In genomic region chr19:3335431-3336350, GRCh38 we compare ENCODE assay signal across 11 cellular contexts. TPM values are rescaled to one million over a fixed set of nuclear protein-coding genes. Genes with fewer than 3 reads are reported as not detected.
DNase-seq lines count a peak whose midpoint lies in the region; ATAC-seq, FAIRE-seq and TF ChIP-seq lines count a peak whose summit lies in the region.
"Had no signal": no experiment of that assay in that cellular context is flagged by ENCODE, and none has a peak within 500 bp of the region (broad histone marks: within the 10 kb centered on the region; RNA-seq: fewer than 3 reads in every experiment).

No MANE protein-coding gene starts in this region.

- no peak overlapping the region for H3K27ac ChIP-seq in CD4-positive, CD25-positive, alpha-beta regulatory T cell (ENCODE audit: insufficient read depth, low read length, poor library complexity, severe bottlenecking)
- no peak overlapping the region for H3K27ac ChIP-seq in K562 (ENCODE audit: extremely low read depth, low read depth, low read length)
- H3K27ac ChIP-seq in kidney (ENCODE audit: low read depth in 2 of 2, low read length in 2 of 2), result peak overlapping the region; percentile 94 to 96

- intact Hi-C loops in K562 (cut with micrococcal nuclease) (no loop called here), kidney (cut with DNase I) (no loop called here)

- no peak for TF ChIP-seq CTCF in K562 (IDR thresholded peaks at IDR 0.05 in 2 of 3, conservative IDR thresholded peaks at IDR 0.05 in 1 of 3; ENCODE audit: insufficient read depth in 2 of 3, low read depth in 1 of 3, low read length in 3 of 3)
- no peak for TF ChIP-seq CTCF in kidney (IDR thresholded peaks at IDR 0.05; ENCODE audit: borderline replicate concordance, extremely low read depth, insufficient read depth)

- in situ Hi-C loops in K562 (cut with MboI), result no loop called here

- no peaks in the 10 kb centered on the region for H3K79me2 ChIP-seq in K562 (ENCODE audit: control insufficient read depth, insufficient read depth, low read length)

- no peaks in the 10 kb centered on the region for H3K36me3 Mint-ChIP-seq in CD4-positive, CD25-positive, alpha-beta regulatory T cell

- ATAC-seq in CD4-positive, CD25-positive, alpha-beta regulatory T cell (ENCODE audit: low read depth in 2 of 2), result no peak
- peak; percentile 25; the same call in 2 of the 3 replicates for ATAC-seq in K562
- no peak for ATAC-seq in HG02642 (IDR thresholded peaks at IDR 0.05; ENCODE audit: poor library complexity, unreplicated experiment)

- H4K20me1 ChIP-seq in K562 (replicated peaks; ENCODE audit: control insufficient read depth, insufficient read depth, low read length), result peaks cover 4% of the 10 kb centered on the region; the same call in 1 of the 2 replicates

- POLR2A ChIA-PET in K562 (lab: Yijun Ruan, JAX), result interaction anchor here (0.6 to 1.0 kb wide), 2 partner anchors 9 to 275 kb away, joined by 3 to 4 read pairs; no protein-coding TSS in a partner anchor

- H3K4me2 ChIP-seq in K562 (ENCODE audit: insufficient read depth, low read length) (no peak overlapping the region), skeletal muscle satellite cell (ENCODE audit: low read length) (peak overlapping the region; percentile 71)

- no peaks in the 10 kb centered on the region for H3K36me3 ChIP-seq in CD4-positive, CD25-positive, alpha-beta regulatory T cell (ENCODE audit: control insufficient read depth, insufficient read depth, low read length)
- H3K36me3 ChIP-seq in K562 (ENCODE audit: control insufficient read depth, insufficient read depth, low read length) (no peaks in the 10 kb centered on the region), kidney (ENCODE audit: control insufficient read depth in 1 of 2, insufficient read depth in 2 of 2, low read length in 2 of 2) (no peaks in the 10 kb centered on the region), skeletal muscle satellite cell (ENCODE audit: insufficient read depth, low read length) (no peaks in the 10 kb centered on the region)

- no peaks in the 10 kb centered on the region for H3K27me3 Mint-ChIP-seq in CD4-positive, CD25-positive, alpha-beta regulatory T cell
- H3K27me3 Mint-ChIP-seq: activated T-cell treated with anti-CD3 and anti-CD28 coated beads, Interleukin-2, amount 50 U/mL, for 24 hours had no signal

- no peak for TF ChIP-seq POLR2A in K562 (conservative IDR thresholded peaks at IDR 0.05)

- no peak for DNase-seq in CD4-positive, CD25-positive, alpha-beta regulatory T cell
- DNase-seq in K562 (ENCODE audit: extremely low read depth in 1 of 4, low spot score in 3 of 4) (no peak), kidney (peak; percentile 84), ecto neural progenitor cell (ENCODE audit: low spot score) (no peak), NAMALWA (ENCODE audit: low spot score) (no peak)
- DNase-seq in stimulated activated CD4-positive, alpha-beta T cell treated with anti-CD3 and anti-CD28 coated beads, Interleukin-4, amount 100 ng/mL, for 1 hour, result no peak
- DNase-seq: activated T-cell treated with anti-CD3 and anti-CD28 coated beads, Interleukin-2, amount 50 U/mL, for 24 hours; stimulated activated CD4-positive, alpha-beta T cell treated with anti-CD3 and anti-CD28 coated beads, Interleukin-1b, Interleukin-23, amount 100 ng/mL, for 48 hours; T1000 had no signal

- no peaks in the 10 kb centered on the region for H3K27me3 ChIP-seq in CD4-positive, CD25-positive, alpha-beta regulatory T cell (ENCODE audit: control insufficient read depth, insufficient read depth, low read length)
- H3K27me3 ChIP-seq in K562 (ENCODE audit: control insufficient read depth in 2 of 2, insufficient read depth in 2 of 2, low read length in 2 of 2) (peaks cover 0 to 21% of the 10 kb centered on the region in 2 experiments; a peak in 3 of 5 replicates), skeletal muscle satellite cell (ENCODE audit: control insufficient read depth, insufficient read depth, low read length) (no peaks in the 10 kb centered on the region)

- no peak for TF ChIP-seq RAD21 in K562 (CRISPR knock-in tag; conservative IDR thresholded peaks at IDR 0.05 in 1 of 2, IDR thresholded peaks at IDR 0.05 in 1 of 2)

- no TSS peak for BruUV-seq in K562 (replicated peaks; lab: Mats Ljungman, UMichigan)

- peak; percentile 73 for FAIRE-seq in K562 (lab: Jason Lieb, UNC)
- no peak for FAIRE-seq in kidney (lab: Jason Lieb, UNC)

- CTCF ChIA-PET in K562 (lab: Yijun Ruan, JAX; ENCODE audit: low intra/inter-chr PET ratio), result no interaction called here

- TF ChIP-seq EP300 in K562 (IDR thresholded peaks at IDR 0.05; ENCODE audit: low read length), result no peak

- no peak overlapping the region for H2AFZ ChIP-seq in K562 (ENCODE audit: low read depth, low read length)

- H3K9ac ChIP-seq in K562 (ENCODE audit: insufficient read depth in 1 of 2, low read depth in 2 of 2, low read length in 2 of 2) (peak overlapping the region in 1 of 2 experiments; percentile 58; a peak in 2 of 4 replicates), kidney (ENCODE audit: low read length in 2 of 2) (peak overlapping the region; percentile 14 to 24), skeletal muscle satellite cell (ENCODE audit: low read depth, low read length) (peak overlapping the region; percentile 72)

- H3K9me1 ChIP-seq in K562 (ENCODE audit: control insufficient read depth, insufficient read depth, low read length), result no peaks in the 10 kb centered on the region

- no peaks in the 10 kb centered on the region for H3K9me3 ChIP-seq in CD4-positive, CD25-positive, alpha-beta regulatory T cell (ENCODE audit: control insufficient read depth in 2 of 2, low read length in 2 of 2)
- H3K9me3 ChIP-seq in K562 (replicated peaks; ENCODE audit: control insufficient read depth, insufficient read depth, low read depth, low read length), result no peaks in the 10 kb centered on the region
- no peaks in the 10 kb centered on the region for H3K9me3 ChIP-seq in kidney (ENCODE audit: control insufficient read depth in 1 of 2, low read length in 2 of 2)
- H3K9me3 ChIP-seq in skeletal muscle satellite cell (replicated peaks; ENCODE audit: low read length), result no peaks in the 10 kb centered on the region

- peaks cover 0 to 2% (median 0%) of the 10 kb centered on the region in 7 donors for H3K9me3 Mint-ChIP-seq in CD4-positive, CD25-positive, alpha-beta regulatory T cell
- H3K9me3 Mint-ChIP-seq: activated T-cell treated with anti-CD3 and anti-CD28 coated beads, Interleukin-2, amount 50 U/mL, for 24 hours had no signal

- peaks cover 10% of the 10 kb centered on the region for H3K4me1 ChIP-seq in CD4-positive, CD25-positive, alpha-beta regulatory T cell (ENCODE audit: control insufficient read depth, insufficient read depth, low read length, poor library complexity, severe bottlenecking)
- H3K4me1 ChIP-seq in K562 (replicated peaks in 1 of 2; ENCODE audit: control insufficient read depth in 2 of 2, insufficient read depth in 2 of 2, low read length in 2 of 2) (peaks cover 0 to 13% of the 10 kb centered on the region in 2 experiments; a peak in 2 of 5 replicates), kidney (ENCODE audit: control insufficient read depth in 1 of 2, insufficient read depth in 1 of 2, low read depth in 1 of 2, low read length in 2 of 2) (peaks cover 23 to 29% of the 10 kb centered on the region in 2 donors), skeletal muscle satellite cell (ENCODE audit: control insufficient read depth, insufficient read depth, low read length) (peaks cover 33% of the 10 kb centered on the region)

- peak overlapping the region; percentile 14 to 49 (median 27) for H3K27ac Mint-ChIP-seq in CD4-positive, CD25-positive, alpha-beta regulatory T cell
- H3K27ac Mint-ChIP-seq: activated T-cell treated with anti-CD3 and anti-CD28 coated beads, Interleukin-2, amount 50 U/mL, for 24 hours had no signal

- no peak overlapping the region for H3K4me3 ChIP-seq in CD4-positive, CD25-positive, alpha-beta regulatory T cell (ENCODE audit: low read depth, low read length)
- H3K4me3 ChIP-seq in K562, result no peak overlapping the region
- no peak overlapping the region for H3K4me3 ChIP-seq in kidney (ENCODE audit: low read length in 2 of 2)
- peak overlapping the region; percentile 21 for H3K4me3 ChIP-seq in skeletal muscle satellite cell (ENCODE audit: low read length)

- peaks cover 0 to 20% (median 4%) of the 10 kb centered on the region in 4 donors for H3K4me1 Mint-ChIP-seq in CD4-positive, CD25-positive, alpha-beta regulatory T cell

- 7% methylated on average over 15 of the region's 15 CpGs for WGBS in K562 (ENCODE audit: insufficient coverage, low coverage, missing lambda C conversion rate)

- no peak overlapping the region for H3K4me3 Mint-ChIP-seq in CD4-positive, CD25-positive, alpha-beta regulatory T cell
- H3K4me3 Mint-ChIP-seq: activated T-cell treated with anti-CD3 and anti-CD28 coated beads, Interleukin-2, amount 50 U/mL, for 24 hours had no signal

TF ChIP-seq in K562, 482 proteins besides CTCF, POLR2A, EP300 and RAD21:
- TF ChIP-seq ZNF76 (CRISPR knock-in tag; IDR thresholded peaks at IDR 0.05; ENCODE audit: borderline replicate concordance), result no peak
- 0 out of 2 replicates have a peak, but pooled peaks have one; percentile 17 for TF ChIP-seq CEBPG (CRISPR knock-in tag; IDR thresholded peaks at IDR 0.05)
- TF ChIP-seq CEBPG (tag; conservative IDR thresholded peaks at IDR 0.05 in 1 of 2, IDR thresholded peaks at IDR 0.05 in 1 of 2), result peak in 1 of 2 experiments; percentile 49; a peak in 2 of 4 replicates
- TF ChIP-seq CEBPB (tag; IDR thresholded peaks at IDR 0.05), result peak; percentile 80

RNA-seq across cellular contexts. Expression of gene NFIC, which starts 30.7 kb away (rescaled TPM):
- total RNA-seq in CD4-positive, CD25-positive, alpha-beta regulatory T cell, result 17.8 TPM
- 1 to 10 TPM; 3.7 to 5.8 (median 4.0) TPM for polyA plus RNA-seq in CD4-positive, CD25-positive, alpha-beta regulatory T cell
- 66.4 and 156 TPM in 2 replicates for total RNA-seq in K562 (2011; cell fraction: chromatin; rRNA removed; ENCODE audit: low replicate concordance)
- 56.2 and 56.5 TPM in 2 replicates for total RNA-seq in K562 (2011; cell fraction: nucleolus; rRNA removed)
- total RNA-seq in K562 (2011; cell fraction: nucleoplasm; rRNA removed), result 46.9 and 54.0 TPM in 2 replicates
- total RNA-seq in K562 (2014; rRNA removed) (14.1 and 15.7 TPM in 2 replicates), K562 (2014; rRNA removed; fragmentation: Illumina TruSeq; extraction: Trizol) (3.0 and 3.7 TPM in 2 replicates), K562 (2015; rRNA removed; fragmentation: Illumina TruSeq; extraction: Trizol) (6.9 and 8.4 TPM in 2 replicates), K562 (2021) (57.3 and 62.1 TPM in 2 replicates), kidney (173 TPM)
- polyA plus RNA-seq in K562 (2011; rRNA removed) (2.0 and 2.9 TPM in 2 replicates), K562 (2014; fragmentation: Illumina TruSeq; extraction: Trizol) (17.2 and 26.2 TPM in 2 replicates), K562 (2014; fragmentation: Nextera tagmentation; extraction: Ambion mirVana) (under 1 TPM; 0.71 to 0.99 TPM), K562 (2014; rRNA removed) (14.1 and 15.9 TPM in 2 replicates), kidney (ENCODE audit: insufficient read depth, low read depth, low replicate concordance) (20.3 TPM)
- polyA plus RNA-seq in K562 (2011; cell fraction: cytosol; rRNA removed), result 1.8 and 2.6 TPM in 2 replicates
- polyA plus RNA-seq in K562 (2011; cell fraction: nucleus; rRNA removed), result 13.2 and 19.2 TPM in 2 replicates
- 20.3 and 20.4 TPM in 2 replicates for polyA plus RNA-seq in K562 (2012)
- 4.0 and 4.7 TPM in 2 replicates for polyA minus RNA-seq in K562 (2011; rRNA and poly(A)+ RNA removed)
- 14.5 and 19.9 TPM in 2 replicates for polyA minus RNA-seq in K562 (2011; cell fraction: cytosol; rRNA and poly(A)+ RNA removed)
- 16.6 and 19.5 TPM in 2 replicates for polyA minus RNA-seq in K562 (2011; cell fraction: nucleus; rRNA and poly(A)+ RNA removed)
- 72.1 and 73.3 TPM in 2 replicates for total RNA-seq in skeletal muscle satellite cell (2012; rRNA removed)

Comparison
In these comparisons a context has a peak if more than half of its experiments do, and no peak if none do; other contexts are left out.
1. H3K27ac ChIP-seq: peak in kidney (2 of 2); none in CD4-positive, CD25-positive, alpha-beta regulatory T cell (single experiment) and K562 (single experiment).